In genomic region chr2:43052944-43053306, GRCh38 we compare ENCODE assay signal across 2 cellular contexts.
TF ChIP-seq lines count a peak whose summit lies in the region.

No MANE protein-coding gene starts in this region.

TF ChIP-seq in HepG2, 621 proteins besides CTCF, POLR2A, EP300 and RAD21:
- TF ChIP-seq SMC3 (IDR thresholded peaks at IDR 0.05; ENCODE audit: low read length) (no peak), ZNF569 (CRISPR knock-in tag; IDR thresholded peaks at IDR 0.05; ENCODE audit: borderline replicate concordance) (no peak), ZNF570 (CRISPR knock-in tag; IDR thresholded peaks at IDR 0.05; ENCODE audit: borderline replicate concordance) (no peak), ZNF639 (CRISPR knock-in tag; conservative IDR thresholded peaks at IDR 0.05) (no peak), ZNF775 (CRISPR knock-in tag; IDR thresholded peaks at IDR 0.05; ENCODE audit: borderline replicate concordance) (no peak), NBN (conservative IDR thresholded peaks at IDR 0.05) (no peak), NONO (IDR thresholded peaks at IDR 0.05) (no peak), NONO (CRISPR knock-in tag; conservative IDR thresholded peaks at IDR 0.05) (no peak), NCOA2 (CRISPR knock-in tag; IDR thresholded peaks at IDR 0.05) (no peak), ZMYM4 (CRISPR knock-in tag; IDR thresholded peaks at IDR 0.05) (no peak), SYNCRIP (IDR thresholded peaks at IDR 0.05; ENCODE audit: insufficient read depth, low read depth, low read length) (no peak), HMG20A (CRISPR knock-in tag; IDR thresholded peaks at IDR 0.05; ENCODE audit: borderline replicate concordance) (no peak), MED13 (CRISPR knock-in tag; IDR thresholded peaks at IDR 0.05) (no peak), RFXANK (CRISPR knock-in tag; IDR thresholded peaks at IDR 0.05) (no peak), ZNF724P (CRISPR knock-in tag; IDR thresholded peaks at IDR 0.05; ENCODE audit: borderline replicate concordance) (no peak), RAD51 (IDR thresholded peaks at IDR 0.05; ENCODE audit: borderline replicate concordance) (no peak)
- TF ChIP-seq, protein P1, sequence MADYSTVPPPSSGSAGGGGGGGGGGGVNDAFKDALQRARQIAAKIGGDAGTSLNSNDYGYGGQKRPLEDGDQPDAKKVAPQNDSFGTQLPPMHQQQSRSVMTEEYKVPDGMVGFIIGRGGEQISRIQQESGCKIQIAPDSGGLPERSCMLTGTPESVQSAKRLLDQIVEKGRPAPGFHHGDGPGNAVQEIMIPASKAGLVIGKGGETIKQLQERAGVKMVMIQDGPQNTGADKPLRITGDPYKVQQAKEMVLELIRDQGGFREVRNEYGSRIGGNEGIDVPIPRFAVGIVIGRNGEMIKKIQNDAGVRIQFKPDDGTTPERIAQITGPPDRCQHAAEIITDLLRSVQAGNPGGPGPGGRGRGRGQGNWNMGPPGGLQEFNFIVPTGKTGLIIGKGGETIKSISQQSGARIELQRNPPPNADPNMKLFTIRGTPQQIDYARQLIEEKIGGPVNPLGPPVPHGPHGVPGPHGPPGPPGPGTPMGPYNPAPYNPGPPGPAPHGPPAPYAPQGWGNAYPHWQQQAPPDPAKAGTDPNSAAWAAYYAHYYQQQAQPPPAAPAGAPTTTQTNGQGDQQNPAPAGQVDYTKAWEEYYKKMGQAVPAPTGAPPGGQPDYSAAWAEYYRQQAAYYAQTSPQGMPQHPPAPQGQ (CRISPR knock-in tag; IDR thresholded peaks at IDR 0.05; ENCODE audit: borderline replicate concordance): no peak
- TF ChIP-seq, protein P2, sequence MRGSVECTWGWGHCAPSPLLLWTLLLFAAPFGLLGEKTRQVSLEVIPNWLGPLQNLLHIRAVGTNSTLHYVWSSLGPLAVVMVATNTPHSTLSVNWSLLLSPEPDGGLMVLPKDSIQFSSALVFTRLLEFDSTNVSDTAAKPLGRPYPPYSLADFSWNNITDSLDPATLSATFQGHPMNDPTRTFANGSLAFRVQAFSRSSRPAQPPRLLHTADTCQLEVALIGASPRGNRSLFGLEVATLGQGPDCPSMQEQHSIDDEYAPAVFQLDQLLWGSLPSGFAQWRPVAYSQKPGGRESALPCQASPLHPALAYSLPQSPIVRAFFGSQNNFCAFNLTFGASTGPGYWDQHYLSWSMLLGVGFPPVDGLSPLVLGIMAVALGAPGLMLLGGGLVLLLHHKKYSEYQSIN (CRISPR knock-in tag; IDR thresholded peaks at IDR 0.05; ENCODE audit: borderline replicate concordance): no peak

TF ChIP-seq in SK-N-SH treated with all-trans-retinoic acid at 6 μM for 48 hours, 23 proteins besides CTCF, POLR2A, EP300 and RAD21:
- 0 out of 2 replicates have a peak, but pooled peaks have one; percentile 29 for TF ChIP-seq ARNTL (CRISPR knock-in tag; IDR thresholded peaks at IDR 0.05; ENCODE audit: borderline replicate concordance, low read depth)
- TF ChIP-seq BACH2 (CRISPR knock-in tag; IDR thresholded peaks at IDR 0.05; ENCODE audit: borderline replicate concordance): no peak
